12 cellular contexts compared by ENCODE assay signal in the genomic region with DNA sequence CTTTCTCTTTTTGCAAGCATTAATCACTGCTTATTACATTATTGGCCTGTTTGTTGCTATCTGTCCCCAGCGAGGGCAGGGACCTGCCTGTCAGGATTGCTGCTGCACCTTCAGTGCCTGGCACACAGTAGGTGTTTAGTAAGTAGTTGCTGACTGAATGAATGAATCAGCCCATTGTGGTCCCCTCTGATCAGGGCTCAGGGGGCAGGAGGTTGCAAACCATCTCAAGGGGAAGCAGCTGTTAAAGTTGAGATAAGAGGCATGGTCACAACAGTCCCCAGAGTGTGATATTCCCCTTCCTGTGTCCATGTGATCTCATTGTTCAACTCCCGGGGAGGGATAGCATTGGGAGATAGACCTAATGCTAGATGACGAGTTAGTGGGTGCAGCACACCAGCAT.
"Had no signal": no experiment of that assay in that cellular context is flagged by ENCODE, and none has a peak within 500 bp of the region (broad histone marks: within the 10 kb centered on the region; RNA-seq: fewer than 3 reads in every experiment).

No MANE protein-coding gene starts in this region.

- DNase-seq: activated B cell treated with CpG ODN at 0.5 μM for 24 hours; activated CD4-positive, alpha-beta T cell treated with anti-CD3 and anti-CD28 coated beads, Interleukin-2, amount 10 ng/mL, durations not matched to agents 24 days and 14 days; activated naive CD8-positive, alpha-beta T cell treated with anti-CD3 and anti-CD28 coated beads, Interleukin-2, amount 10 ng/mL, durations not matched to agents 7 days and 5 days; effector memory CD4-positive, alpha-beta T cell; gastrocnemius medialis; islet precursor cell; natural killer cell; retina; stimulated activated CD4-positive, alpha-beta T cell treated with anti-CD3 and anti-CD28 coated beads, Interleukin-2, amount 100 ng/mL, for 48 hours had no signal

- ATAC-seq: gastrocnemius medialis; left lung; natural killer cell; stimulated activated memory B cell treated with anti-CD40 and anti-IgM and Interleukin-4, amounts not matched to agents 10 μg/mL and 1 μg/mL and 100 μg/mL, for 72 hours had no signal

- H3K4me1 ChIP-seq: gastrocnemius medialis, left lung had no signal

- H3K27ac ChIP-seq: epithelial cell of prostate, gastrocnemius medialis, left lung had no signal

- H3K4me3 ChIP-seq: gastrocnemius medialis, left lung had no signal

- H3K9me3 ChIP-seq: gastrocnemius medialis, left lung had no signal

- H3K36me3 ChIP-seq: gastrocnemius medialis, left lung had no signal
